Comparison of ENCODE assay signal across 14 cellular contexts in the genomic region with DNA sequence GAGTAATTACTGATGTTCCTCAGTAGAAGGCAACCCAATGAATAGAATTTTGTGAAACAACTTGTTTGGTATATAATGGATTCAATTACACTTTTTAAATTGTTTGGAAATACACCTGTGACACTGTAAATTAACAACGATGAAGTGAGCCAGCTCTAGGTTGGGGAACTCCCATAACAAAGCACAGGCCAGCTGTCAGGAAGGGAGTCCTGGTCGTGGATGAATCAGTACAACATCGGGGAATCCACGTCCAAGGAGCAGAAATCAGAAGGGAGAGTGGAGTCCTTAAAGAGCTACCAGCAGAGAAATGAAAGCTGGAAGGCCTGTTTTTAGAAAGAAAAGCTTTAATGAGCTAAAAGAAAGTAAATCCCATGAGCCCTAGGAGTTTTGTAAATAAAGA.
A peak's percentile ranks its signal among the peaks of the same experiment; 100 is the strongest.
DNase-seq lines count a peak whose midpoint lies in the region; TF ChIP-seq lines count a peak whose summit lies in the region.
"Had no signal": no experiment of that assay in that cellular context is flagged by ENCODE, and none has a peak within 500 bp of the region (broad histone marks: within the 10 kb centered on the region; RNA-seq: fewer than 3 reads in every experiment).

No MANE protein-coding gene starts in this region.

- WGBS in smooth muscle cell (ENCODE audit: low lambda C conversion rate), result 33% methylated on average over 4 of the region's 4 CpGs

- H3K9ac ChIP-seq in smooth muscle cell (ENCODE audit: low read depth), result no peak overlapping the region

- CTCF ChIA-PET in OCI-LY7 (lab: Charles Lee; ENCODE audit: unreplicated experiment), result no interaction called here

- H3K79me2 ChIP-seq in smooth muscle cell (ENCODE audit: low read depth) (no peaks in the 10 kb centered on the region), OCI-LY7 (ENCODE audit: insufficient read depth, low read depth, low read length) (no peaks in the 10 kb centered on the region)

- no peaks in the 10 kb centered on the region for H3F3A ChIP-seq in smooth muscle cell (ENCODE audit: low read depth)

- no peak overlapping the region for H3K4me2 ChIP-seq in smooth muscle cell
- no peak overlapping the region for H3K4me2 ChIP-seq in OCI-LY7 (ENCODE audit: low read length)

- BruUV-seq in OCI-LY7 (replicated peaks; lab: Mats Ljungman, UMichigan), result no TSS peak

- no peak overlapping the region for H3K4me3 ChIP-seq in cardiac muscle cell
- no peak overlapping the region for H3K4me3 ChIP-seq in right atrium auricular region
- H3K4me3 ChIP-seq in epithelial cell of esophagus (ENCODE audit: low read length), result no peak overlapping the region
- no peak overlapping the region for H3K4me3 ChIP-seq in smooth muscle cell
- H3K4me3 ChIP-seq in OCI-LY7 (ENCODE audit: low read depth, low read length, poor library complexity, severe bottlenecking), result no peak overlapping the region
- H3K4me3 ChIP-seq: MG63, Peyer's patch, SK-N-MC had no signal

- no peaks in the 10 kb centered on the region for H3K9me3 ChIP-seq in cardiac muscle cell (ENCODE audit: low read depth)
- H3K9me3 ChIP-seq in right atrium auricular region, result no peaks in the 10 kb centered on the region
- no peaks in the 10 kb centered on the region for H3K9me3 ChIP-seq in smooth muscle cell (replicated peaks; ENCODE audit: low read depth)
- no peaks in the 10 kb centered on the region for H3K9me3 ChIP-seq in OCI-LY7 (ENCODE audit: low read length)
- H3K9me3 ChIP-seq: MG63, Peyer's patch had no signal

- TF ChIP-seq CTCF in cardiac muscle cell (IDR thresholded peaks at IDR 0.05; ENCODE audit: low read depth, low read length), result no peak
- no peak for TF ChIP-seq CTCF in right atrium auricular region (IDR thresholded peaks at IDR 0.05)
- no peak for TF ChIP-seq CTCF in epithelial cell of esophagus (IDR thresholded peaks at IDR 0.05; ENCODE audit: insufficient read depth, low read depth, low read length, missing control alignments)
- TF ChIP-seq CTCF in smooth muscle cell (IDR thresholded peaks at IDR 0.05; ENCODE audit: borderline replicate concordance, insufficient read depth, poor library complexity, severe bottlenecking), result no peak
- TF ChIP-seq CTCF in OCI-LY7 (conservative IDR thresholded peaks at IDR 0.05; ENCODE audit: low read length), result no peak

- intact Hi-C loops in OCI-LY7 (cut with micrococcal nuclease; ENCODE audit: unreplicated experiment), result no loop called here

- no peaks in the 10 kb centered on the region for H4K20me1 ChIP-seq in smooth muscle cell (ENCODE audit: low read depth)
- no peaks in the 10 kb centered on the region for H4K20me1 ChIP-seq in OCI-LY7 (ENCODE audit: insufficient read depth, low read length)

- H3K27ac ChIP-seq in cardiac muscle cell (peak overlapping the region; percentile 79), right atrium auricular region (no peak overlapping the region), smooth muscle cell (ENCODE audit: low read depth) (peak overlapping the region; percentile 4), OCI-LY7 (ENCODE audit: low read depth, low read length, poor library complexity, severe bottlenecking) (no peak overlapping the region)
- H3K27ac ChIP-seq: Peyer's patch, SK-N-MC had no signal

- no peaks in the 10 kb centered on the region for H3K36me3 ChIP-seq in cardiac muscle cell
- H3K36me3 ChIP-seq in right atrium auricular region, result no peaks in the 10 kb centered on the region
- H3K36me3 ChIP-seq in smooth muscle cell (ENCODE audit: low read depth), result no peaks in the 10 kb centered on the region
- H3K36me3 ChIP-seq in OCI-LY7 (ENCODE audit: insufficient read depth, low read length), result no peaks in the 10 kb centered on the region
- H3K36me3 ChIP-seq: MG63, Peyer's patch had no signal

- H2AFZ ChIP-seq in smooth muscle cell (ENCODE audit: low read depth), result peak overlapping the region; percentile 14
- no peak overlapping the region for H2AFZ ChIP-seq in OCI-LY7 (ENCODE audit: low read length)

- DNase-seq in cardiac muscle cell (ENCODE audit: low read depth in 1 of 2, low spot score in 1 of 2), result peak in 1 of 2 donors; percentile 40
- DNase-seq in right atrium auricular region (ENCODE audit: low spot score), result no peak
- DNase-seq in NCI-H748 treated with DMSO at 0.1 percent for 48 hours (lab: John Stamatoyannopoulos, UW), result peak; percentile 48
- peak; percentile 24 for DNase-seq in epithelial cell of esophagus (ENCODE audit: low read depth)
- DNase-seq in smooth muscle cell (lab: John Stamatoyannopoulos, UW; ENCODE audit: unreplicated experiment), result no peak
- DNase-seq in activated gamma-delta T cell treated with Interleukin-2 at 50 U/mL for 16 hours, result no peak
- no peak for DNase-seq in OCI-LY7 (ENCODE audit: low spot score)
- no peak for DNase-seq in NCI-H1092 (lab: John Stamatoyannopoulos, UW)
- DNase-seq: H9, MG63, NCI-H1092 treated with DMSO at 0.1 percent for 48 hours, NCI-H2029 treated with DMSO at 0.1 percent for 48 hours, Peyer's patch had no signal

- H3K9me2 ChIP-seq in OCI-LY7 (ENCODE audit: insufficient read depth, low read length), result no peaks in the 10 kb centered on the region

- POLR2A ChIA-PET in OCI-LY7 (lab: Charles Lee), result no interaction called here

- H3K27me3 ChIP-seq in cardiac muscle cell (no peaks in the 10 kb centered on the region), right atrium auricular region (no peaks in the 10 kb centered on the region), smooth muscle cell (ENCODE audit: low read depth) (no peaks in the 10 kb centered on the region)
- H3K27me3 ChIP-seq: MG63, Peyer's patch had no signal

- peaks cover 49% of the 10 kb centered on the region for H3K4me1 ChIP-seq in cardiac muscle cell (ENCODE audit: low read depth)
- no peaks in the 10 kb centered on the region for H3K4me1 ChIP-seq in right atrium auricular region
- H3K4me1 ChIP-seq in smooth muscle cell (ENCODE audit: low read depth), result no peaks in the 10 kb centered on the region
- no peaks in the 10 kb centered on the region for H3K4me1 ChIP-seq in OCI-LY7 (ENCODE audit: insufficient read depth, low read length, poor library complexity, severe bottlenecking)
- H3K4me1 ChIP-seq: Peyer's patch had no signal

Comparison
In these comparisons a context has a peak if more than half of its experiments do, and no peak if none do; other contexts are left out.
1. H3K27ac ChIP-seq: peak in cardiac muscle cell (single experiment) and smooth muscle cell (single experiment); none in right atrium auricular region (0 of 2) and OCI-LY7 (single experiment).
2. DNase-seq: peak in NCI-H748 treated with DMSO at 0.1 percent for 48 hours (single experiment) and epithelial cell of esophagus (single experiment); none in right atrium auricular region (single experiment), smooth muscle cell (single experiment), activated gamma-delta T cell treated with Interleukin-2 at 50 U/mL for 16 hours (single experiment), OCI-LY7 (single experiment) and NCI-H1092 (single experiment).